ENCODE assay signal across 8 cellular contexts in the genomic region with DNA sequence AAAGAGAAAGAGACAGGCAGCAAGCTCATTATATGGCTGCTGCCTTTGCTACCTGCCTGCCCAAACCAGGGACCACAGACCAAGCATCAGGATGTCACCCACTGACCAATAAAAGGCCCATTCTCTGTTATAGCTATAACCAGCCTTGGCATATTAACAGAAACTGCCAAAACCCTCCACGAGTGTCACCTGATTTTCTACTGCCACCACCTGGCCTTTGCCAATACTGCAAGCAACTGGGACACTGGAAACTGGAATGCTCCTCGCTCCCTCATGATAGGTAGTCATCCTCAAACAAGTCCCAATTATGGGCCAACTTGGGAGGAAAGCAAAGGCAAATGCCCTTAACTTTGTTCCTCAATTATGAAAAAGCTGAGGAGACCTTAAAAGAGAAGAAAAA.
DNase-seq lines count a peak whose midpoint lies in the region; ATAC-seq and TF ChIP-seq lines count a peak whose summit lies in the region.

No MANE protein-coding gene starts in this region.

- H3K36me3 ChIP-seq in DND-41 (ENCODE audit: insufficient read depth, low read length) (no peaks in the 10 kb centered on the region), GM23338 (ENCODE audit: insufficient read depth) (no peaks in the 10 kb centered on the region)

- no peaks in the 10 kb centered on the region for H3K36me3 Mint-ChIP-seq in GM23338 (ENCODE audit: low read depth)

- H3K27me3 ChIP-seq in DND-41 (ENCODE audit: insufficient read depth, low read length, poor library complexity) (no peaks in the 10 kb centered on the region), GM23338 (ENCODE audit: insufficient read depth) (no peaks in the 10 kb centered on the region)

- H3K4me2 ChIP-seq in DND-41 (ENCODE audit: insufficient read depth, low read length) (no peak overlapping the region), GM23338 (no peak overlapping the region)

- DNase-seq in DND-41 (peak; percentile 50), GM23338 (ENCODE audit: low spot score) (peak; percentile 47), iPS-NIHi7 (ENCODE audit: extremely low spot score) (peak; percentile 60), kidney glomerular epithelial cell (lab: John Stamatoyannopoulos, UW) (no peak), midbrain (lab: John Stamatoyannopoulos, UW) (no peak), NCI-H2196 treated with DMSO at 0.1 percent for 48 hours (lab: John Stamatoyannopoulos, UW; ENCODE audit: unreplicated experiment) (no peak)

- no peak overlapping the region for H3K9ac ChIP-seq in DND-41 (ENCODE audit: low read depth, low read length)

- H3K9me3 Mint-ChIP-seq in GM23338: no peaks in the 10 kb centered on the region

- H3K4me1 ChIP-seq in DND-41 (ENCODE audit: insufficient read depth, low read length): no peaks in the 10 kb centered on the region
- no peaks in the 10 kb centered on the region for H3K4me1 ChIP-seq in GM23338 (ENCODE audit: insufficient read depth)

- H3K79me2 ChIP-seq in DND-41 (ENCODE audit: insufficient read depth, low read length): no peaks in the 10 kb centered on the region
- no peaks in the 10 kb centered on the region for H3K79me2 ChIP-seq in GM23338 (replicated peaks; ENCODE audit: insufficient read depth)

- H3K4me3 ChIP-seq in DND-41 (ENCODE audit: low read depth in 1 of 2, low read length in 2 of 2) (no peak overlapping the region), GM23338 (no peak overlapping the region)

- H3K9me3 ChIP-seq in DND-41 (ENCODE audit: insufficient read depth, low read length, severe bottlenecking): no peaks in the 10 kb centered on the region

- no peaks in the 10 kb centered on the region for H3K27me3 Mint-ChIP-seq in GM23338 (ENCODE audit: insufficient read depth, low read depth, poor library complexity)

- H3K27ac Mint-ChIP-seq in GM23338: no peak overlapping the region

- H4K20me1 ChIP-seq in DND-41 (ENCODE audit: insufficient read depth, low read length) (no peaks in the 10 kb centered on the region), GM23338 (replicated peaks; ENCODE audit: insufficient read depth) (no peaks in the 10 kb centered on the region)

- no peak overlapping the region for H3K4me3 Mint-ChIP-seq in GM23338

- TF ChIP-seq CTCF in DND-41 (IDR thresholded peaks at IDR 0.05; ENCODE audit: borderline replicate concordance, extremely low read depth, low read length, poor library complexity, severe bottlenecking) (peak; percentile 75), GM23338 (conservative IDR thresholded peaks at IDR 0.05; ENCODE audit: low read depth in 2 of 2) (peak; percentile 61 to 62), VCaP (conservative IDR thresholded peaks at IDR 0.05) (peak; percentile 78)

- no peaks in the 10 kb centered on the region for H3F3A ChIP-seq in GM23338 (replicated peaks; ENCODE audit: low read depth)

- no peak overlapping the region for H2AFZ ChIP-seq in DND-41 (ENCODE audit: low read depth, low read length)
- H2AFZ ChIP-seq in GM23338: no peak overlapping the region

- no peaks in the 10 kb centered on the region for H3K4me1 Mint-ChIP-seq in GM23338

- H3K27ac ChIP-seq in DND-41 (ENCODE audit: low read length) (no peak overlapping the region), GM23338 (ENCODE audit: low read depth) (no peak overlapping the region), VCaP (no peak overlapping the region)

- ATAC-seq in DND-41 (ENCODE audit: insufficient read depth, low read depth): peak; percentile 56; the same call in 1 of the 3 replicates
- peak; percentile 38; the same call in 2 of the 3 replicates for ATAC-seq in GM23338
- no peak for ATAC-seq in GM19397 (IDR thresholded peaks at IDR 0.05; ENCODE audit: unreplicated experiment)

- H3K9me2 ChIP-seq in GM23338 (ENCODE audit: insufficient read depth): no peaks in the 10 kb centered on the region

TF ChIP-seq in GM23338, 12 proteins besides CTCF, POLR2A, EP300 and RAD21 (continues in another document):
- TF ChIP-seq CREB1 (CRISPR knock-in tag; IDR thresholded peaks at IDR 0.05; ENCODE audit: low read depth): no peak
- TF ChIP-seq, protein P1, sequence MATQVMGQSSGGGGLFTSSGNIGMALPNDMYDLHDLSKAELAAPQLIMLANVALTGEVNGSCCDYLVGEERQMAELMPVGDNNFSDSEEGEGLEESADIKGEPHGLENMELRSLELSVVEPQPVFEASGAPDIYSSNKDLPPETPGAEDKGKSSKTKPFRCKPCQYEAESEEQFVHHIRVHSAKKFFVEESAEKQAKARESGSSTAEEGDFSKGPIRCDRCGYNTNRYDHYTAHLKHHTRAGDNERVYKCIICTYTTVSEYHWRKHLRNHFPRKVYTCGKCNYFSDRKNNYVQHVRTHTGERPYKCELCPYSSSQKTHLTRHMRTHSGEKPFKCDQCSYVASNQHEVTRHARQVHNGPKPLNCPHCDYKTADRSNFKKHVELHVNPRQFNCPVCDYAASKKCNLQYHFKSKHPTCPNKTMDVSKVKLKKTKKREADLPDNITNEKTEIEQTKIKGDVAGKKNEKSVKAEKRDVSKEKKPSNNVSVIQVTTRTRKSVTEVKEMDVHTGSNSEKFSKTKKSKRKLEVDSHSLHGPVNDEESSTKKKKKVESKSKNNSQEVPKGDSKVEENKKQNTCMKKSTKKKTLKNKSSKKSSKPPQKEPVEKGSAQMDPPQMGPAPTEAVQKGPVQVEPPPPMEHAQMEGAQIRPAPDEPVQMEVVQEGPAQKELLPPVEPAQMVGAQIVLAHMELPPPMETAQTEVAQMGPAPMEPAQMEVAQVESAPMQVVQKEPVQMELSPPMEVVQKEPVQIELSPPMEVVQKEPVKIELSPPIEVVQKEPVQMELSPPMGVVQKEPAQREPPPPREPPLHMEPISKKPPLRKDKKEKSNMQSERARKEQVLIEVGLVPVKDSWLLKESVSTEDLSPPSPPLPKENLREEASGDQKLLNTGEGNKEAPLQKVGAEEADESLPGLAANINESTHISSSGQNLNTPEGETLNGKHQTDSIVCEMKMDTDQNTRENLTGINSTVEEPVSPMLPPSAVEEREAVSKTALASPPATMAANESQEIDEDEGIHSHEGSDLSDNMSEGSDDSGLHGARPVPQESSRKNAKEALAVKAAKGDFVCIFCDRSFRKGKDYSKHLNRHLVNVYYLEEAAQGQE (IDR thresholded peaks at IDR 0.05; ENCODE audit: unreplicated experiment): no peak
- no peak for TF ChIP-seq POLR2AphosphoS5 (IDR thresholded peaks at IDR 0.05; ENCODE audit: low read depth)
- TF ChIP-seq EZH2 (IDR thresholded peaks at IDR 0.05; ENCODE audit: low read depth, unreplicated experiment): no peak
- no peak for TF ChIP-seq STAT1 (IDR thresholded peaks at IDR 0.05; ENCODE audit: unreplicated experiment)
- TF ChIP-seq, protein P2, sequence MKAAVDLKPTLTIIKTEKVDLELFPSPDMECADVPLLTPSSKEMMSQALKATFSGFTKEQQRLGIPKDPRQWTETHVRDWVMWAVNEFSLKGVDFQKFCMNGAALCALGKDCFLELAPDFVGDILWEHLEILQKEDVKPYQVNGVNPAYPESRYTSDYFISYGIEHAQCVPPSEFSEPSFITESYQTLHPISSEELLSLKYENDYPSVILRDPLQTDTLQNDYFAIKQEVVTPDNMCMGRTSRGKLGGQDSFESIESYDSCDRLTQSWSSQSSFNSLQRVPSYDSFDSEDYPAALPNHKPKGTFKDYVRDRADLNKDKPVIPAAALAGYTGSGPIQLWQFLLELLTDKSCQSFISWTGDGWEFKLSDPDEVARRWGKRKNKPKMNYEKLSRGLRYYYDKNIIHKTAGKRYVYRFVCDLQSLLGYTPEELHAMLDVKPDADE (IDR thresholded peaks at IDR 0.05): no peak
- no peak for TF ChIP-seq ZNF331 (CRISPR knock-in tag; IDR thresholded peaks at IDR 0.05; ENCODE audit: low read depth)
- TF ChIP-seq JUNB (IDR thresholded peaks at IDR 0.05; ENCODE audit: unreplicated experiment): no peak
- TF ChIP-seq NANOG (IDR thresholded peaks at IDR 0.05; ENCODE audit: borderline replicate concordance): no peak

Comparison
In these comparisons a context has a peak if more than half of its experiments do, and no peak if none do; other contexts are left out.
1. DNase-seq: peak in DND-41 (single experiment), GM23338 (single experiment) and iPS-NIHi7 (single experiment); none in kidney glomerular epithelial cell (single experiment), midbrain (single experiment) and NCI-H2196 treated with DMSO at 0.1 percent for 48 hours (single experiment).
2. Peak in every context shown above with its lines, with median percentiles within 50 percentile points of each other: CTCF ChIP-seq.